ENCODE assay signal across 20 cellular contexts in the genomic region with DNA sequence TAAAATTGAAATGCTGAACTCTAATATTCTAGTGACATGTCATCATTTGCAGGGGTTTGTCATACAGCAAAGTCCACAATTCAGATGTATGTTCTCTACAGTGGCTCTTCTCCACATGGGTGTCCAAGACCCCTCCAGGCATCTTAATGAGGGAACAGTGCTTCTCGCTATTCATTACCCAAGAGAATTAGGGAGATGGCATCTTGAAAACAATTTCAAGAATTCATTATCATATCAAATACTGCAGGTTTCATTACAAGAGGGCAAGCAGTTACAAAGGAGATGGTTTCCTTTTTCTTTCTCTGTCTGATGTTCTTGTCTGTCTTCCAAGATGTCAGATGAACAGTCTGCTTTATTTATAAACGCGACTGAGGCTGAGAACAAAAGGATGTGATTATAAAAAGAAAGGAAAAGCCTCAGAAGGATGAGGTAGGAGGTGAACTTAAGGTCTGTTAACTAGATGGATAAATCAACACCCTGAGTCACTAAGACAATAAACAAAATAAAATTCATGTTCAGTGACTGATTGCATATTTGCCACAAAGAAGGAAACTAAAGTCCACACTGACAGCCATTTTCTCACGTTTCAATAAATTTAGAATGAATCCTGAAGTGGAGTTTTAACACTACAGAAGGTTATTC.
DNase-seq lines count a peak whose midpoint lies in the region; ATAC-seq, FAIRE-seq and TF ChIP-seq lines count a peak whose summit lies in the region.
"Had no signal": no experiment of that assay in that cellular context is flagged by ENCODE, and none has a peak within 500 bp of the region (broad histone marks: within the 10 kb centered on the region; RNA-seq: fewer than 3 reads in every experiment).

No MANE protein-coding gene starts in this region.

- H3K27me3 Mint-ChIP-seq in WTC11 (ENCODE audit: low read depth) = no peaks in the 10 kb centered on the region
- H3K27me3 Mint-ChIP-seq: effector memory CD8-positive, alpha-beta T cell had no signal

- no peak overlapping the region for H3K4me3 Mint-ChIP-seq in WTC11
- H3K4me3 Mint-ChIP-seq: effector memory CD8-positive, alpha-beta T cell; immature natural killer cell had no signal

- no peaks in the 10 kb centered on the region for H3K36me3 Mint-ChIP-seq in WTC11

- H3K4me1 Mint-ChIP-seq in WTC11 = peaks cover 14% of the 10 kb centered on the region

- TF ChIP-seq CTCF in WTC11 (IDR thresholded peaks at IDR 0.05) = no peak
- no peak for TF ChIP-seq CTCF in fibroblast of mammary gland (conservative IDR thresholded peaks at IDR 0.05; ENCODE audit: control insufficient read depth, insufficient read depth, low read depth, low read length)

- no peak overlapping the region for H3K4me3 ChIP-seq in fibroblast of mammary gland (ENCODE audit: control insufficient read depth, low read depth, low read length)
- H3K4me3 ChIP-seq: gastroesophageal sphincter, right lobe of liver had no signal

- CTCF ChIA-PET in WTC11 (lab: Charles Lee) = no interaction called here

- peak; percentile 51 for ATAC-seq in WTC11
- ATAC-seq in HG03159 (IDR thresholded peaks at IDR 0.05; ENCODE audit: unreplicated experiment) = no peak
- ATAC-seq: effector memory CD8-positive, alpha-beta T cell; gastroesophageal sphincter; right lobe of liver had no signal

- peaks cover 3% of the 10 kb centered on the region for H3K9me3 Mint-ChIP-seq in WTC11
- H3K9me3 Mint-ChIP-seq: effector memory CD8-positive, alpha-beta T cell; immature natural killer cell had no signal

- no peak for FAIRE-seq in frontal cortex (lab: Jason Lieb, UNC)

- POLR2A ChIA-PET in WTC11 (lab: Charles Lee) = no interaction called here

- DNase-seq in H4 (ENCODE audit: low spot score) = peak; percentile 45
- no peak for DNase-seq in WTC11 (ENCODE audit: low spot score)
- peak; percentile 26 for DNase-seq in fibroblast of mammary gland (ENCODE audit: low read depth)
- DNase-seq in renal cortical epithelial cell (ENCODE audit: low read depth) = peak; percentile 47
- no peak for DNase-seq in DMS114 treated with DMSO at 0.1 percent for 48 hours (lab: John Stamatoyannopoulos, UW; ENCODE audit: unreplicated experiment)
- no peak for DNase-seq in frontal cortex (ENCODE audit: low spot score in 2 of 2)
- DNase-seq: activated CD4-positive, CD25-positive, alpha-beta regulatory T cell treated with anti-CD3 and anti-CD28 coated beads, Interleukin-2, amount 50 U/mL, for 72 hours; activated CD8-positive, alpha-beta memory T cell treated with anti-CD3 and anti-CD28 coated beads, Interleukin-2, amount 50 U/mL, for 48 hours; activated naive CD4-positive, alpha-beta T cell treated with Interleukin-2 at 50 U/mL for 16 hours; effector memory CD8-positive, alpha-beta T cell; immature natural killer cell; NCI-H1436; NCI-H2227 treated with DMSO at 0.1 percent for 48 hours; NK-92 treated with Interleukin-12 subunit alpha and Interleukin-12 subunit beta, amount 100 ng/mL, for 24 hours; right lobe of liver; Right ventricle myocardium superior; stimulated activated CD4-positive, alpha-beta T cell treated with anti-CD3 and anti-CD28 coated beads, Interleukin-2, amount 100 ng/mL, for 48 hours; T-helper 2 cell had no signal

- H3K27ac Mint-ChIP-seq in WTC11 = no peak overlapping the region
- H3K27ac Mint-ChIP-seq: effector memory CD8-positive, alpha-beta T cell; immature natural killer cell had no signal

TF ChIP-seq in WTC11, 78 proteins besides CTCF, POLR2A, EP300 and RAD21:
- TF ChIP-seq, protein P1, sequence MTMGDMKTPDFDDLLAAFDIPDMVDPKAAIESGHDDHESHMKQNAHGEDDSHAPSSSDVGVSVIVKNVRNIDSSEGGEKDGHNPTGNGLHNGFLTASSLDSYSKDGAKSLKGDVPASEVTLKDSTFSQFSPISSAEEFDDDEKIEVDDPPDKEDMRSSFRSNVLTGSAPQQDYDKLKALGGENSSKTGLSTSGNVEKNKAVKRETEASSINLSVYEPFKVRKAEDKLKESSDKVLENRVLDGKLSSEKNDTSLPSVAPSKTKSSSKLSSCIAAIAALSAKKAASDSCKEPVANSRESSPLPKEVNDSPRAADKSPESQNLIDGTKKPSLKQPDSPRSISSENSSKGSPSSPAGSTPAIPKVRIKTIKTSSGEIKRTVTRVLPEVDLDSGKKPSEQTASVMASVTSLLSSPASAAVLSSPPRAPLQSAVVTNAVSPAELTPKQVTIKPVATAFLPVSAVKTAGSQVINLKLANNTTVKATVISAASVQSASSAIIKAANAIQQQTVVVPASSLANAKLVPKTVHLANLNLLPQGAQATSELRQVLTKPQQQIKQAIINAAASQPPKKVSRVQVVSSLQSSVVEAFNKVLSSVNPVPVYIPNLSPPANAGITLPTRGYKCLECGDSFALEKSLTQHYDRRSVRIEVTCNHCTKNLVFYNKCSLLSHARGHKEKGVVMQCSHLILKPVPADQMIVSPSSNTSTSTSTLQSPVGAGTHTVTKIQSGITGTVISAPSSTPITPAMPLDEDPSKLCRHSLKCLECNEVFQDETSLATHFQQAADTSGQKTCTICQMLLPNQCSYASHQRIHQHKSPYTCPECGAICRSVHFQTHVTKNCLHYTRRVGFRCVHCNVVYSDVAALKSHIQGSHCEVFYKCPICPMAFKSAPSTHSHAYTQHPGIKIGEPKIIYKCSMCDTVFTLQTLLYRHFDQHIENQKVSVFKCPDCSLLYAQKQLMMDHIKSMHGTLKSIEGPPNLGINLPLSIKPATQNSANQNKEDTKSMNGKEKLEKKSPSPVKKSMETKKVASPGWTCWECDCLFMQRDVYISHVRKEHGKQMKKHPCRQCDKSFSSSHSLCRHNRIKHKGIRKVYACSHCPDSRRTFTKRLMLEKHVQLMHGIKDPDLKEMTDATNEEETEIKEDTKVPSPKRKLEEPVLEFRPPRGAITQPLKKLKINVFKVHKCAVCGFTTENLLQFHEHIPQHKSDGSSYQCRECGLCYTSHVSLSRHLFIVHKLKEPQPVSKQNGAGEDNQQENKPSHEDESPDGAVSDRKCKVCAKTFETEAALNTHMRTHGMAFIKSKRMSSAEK (CRISPR knock-in tag; IDR thresholded peaks at IDR 0.05; ENCODE audit: borderline replicate concordance) = no peak
- TF ChIP-seq EMX1 (CRISPR knock-in tag; IDR thresholded peaks at IDR 0.05) = no peak
- TF ChIP-seq, protein P2, sequence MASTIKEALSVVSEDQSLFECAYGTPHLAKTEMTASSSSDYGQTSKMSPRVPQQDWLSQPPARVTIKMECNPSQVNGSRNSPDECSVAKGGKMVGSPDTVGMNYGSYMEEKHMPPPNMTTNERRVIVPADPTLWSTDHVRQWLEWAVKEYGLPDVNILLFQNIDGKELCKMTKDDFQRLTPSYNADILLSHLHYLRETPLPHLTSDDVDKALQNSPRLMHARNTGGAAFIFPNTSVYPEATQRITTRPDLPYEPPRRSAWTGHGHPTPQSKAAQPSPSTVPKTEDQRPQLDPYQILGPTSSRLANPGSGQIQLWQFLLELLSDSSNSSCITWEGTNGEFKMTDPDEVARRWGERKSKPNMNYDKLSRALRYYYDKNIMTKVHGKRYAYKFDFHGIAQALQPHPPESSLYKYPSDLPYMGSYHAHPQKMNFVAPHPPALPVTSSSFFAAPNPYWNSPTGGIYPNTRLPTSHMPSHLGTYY (CRISPR knock-in tag; IDR thresholded peaks at IDR 0.05) = no peak
- no peak for TF ChIP-seq GRHL2 (CRISPR knock-in tag; IDR thresholded peaks at IDR 0.05; ENCODE audit: insufficient replicate concordance, severe bottlenecking)
- TF ChIP-seq ZNF121 (CRISPR knock-in tag; IDR thresholded peaks at IDR 0.05) = no peak
- TF ChIP-seq GABPB1 (CRISPR knock-in tag; IDR thresholded peaks at IDR 0.05) = no peak
- TF ChIP-seq, protein P3, sequence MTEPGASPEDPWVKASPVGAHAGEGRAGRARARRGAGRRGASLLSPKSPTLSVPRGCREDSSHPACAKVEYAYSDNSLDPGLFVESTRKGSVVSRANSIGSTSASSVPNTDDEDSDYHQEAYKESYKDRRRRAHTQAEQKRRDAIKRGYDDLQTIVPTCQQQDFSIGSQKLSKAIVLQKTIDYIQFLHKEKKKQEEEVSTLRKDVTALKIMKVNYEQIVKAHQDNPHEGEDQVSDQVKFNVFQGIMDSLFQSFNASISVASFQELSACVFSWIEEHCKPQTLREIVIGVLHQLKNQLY (CRISPR knock-in tag; IDR thresholded peaks at IDR 0.05) = no peak
- TF ChIP-seq, protein P4, sequence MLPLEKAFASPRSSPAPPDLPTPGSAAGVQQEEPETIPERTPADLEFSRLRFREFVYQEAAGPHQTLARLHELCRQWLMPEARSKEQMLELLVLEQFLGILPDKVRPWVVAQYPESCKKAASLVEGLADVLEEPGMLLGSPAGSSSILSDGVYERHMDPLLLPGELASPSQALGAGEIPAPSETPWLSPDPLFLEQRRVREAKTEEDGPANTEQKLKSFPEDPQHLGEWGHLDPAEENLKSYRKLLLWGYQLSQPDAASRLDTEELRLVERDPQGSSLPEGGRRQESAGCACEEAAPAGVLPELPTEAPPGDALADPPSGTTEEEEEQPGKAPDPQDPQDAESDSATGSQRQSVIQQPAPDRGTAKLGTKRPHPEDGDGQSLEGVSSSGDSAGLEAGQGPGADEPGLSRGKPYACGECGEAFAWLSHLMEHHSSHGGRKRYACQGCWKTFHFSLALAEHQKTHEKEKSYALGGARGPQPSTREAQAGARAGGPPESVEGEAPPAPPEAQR (CRISPR knock-in tag; IDR thresholded peaks at IDR 0.05) = no peak
- TF ChIP-seq ZBTB21 (CRISPR knock-in tag; IDR thresholded peaks at IDR 0.05; ENCODE audit: borderline replicate concordance) = no peak
- TF ChIP-seq SMAD4 (CRISPR knock-in tag; IDR thresholded peaks at IDR 0.05) = no peak
- TF ChIP-seq, protein P5, sequence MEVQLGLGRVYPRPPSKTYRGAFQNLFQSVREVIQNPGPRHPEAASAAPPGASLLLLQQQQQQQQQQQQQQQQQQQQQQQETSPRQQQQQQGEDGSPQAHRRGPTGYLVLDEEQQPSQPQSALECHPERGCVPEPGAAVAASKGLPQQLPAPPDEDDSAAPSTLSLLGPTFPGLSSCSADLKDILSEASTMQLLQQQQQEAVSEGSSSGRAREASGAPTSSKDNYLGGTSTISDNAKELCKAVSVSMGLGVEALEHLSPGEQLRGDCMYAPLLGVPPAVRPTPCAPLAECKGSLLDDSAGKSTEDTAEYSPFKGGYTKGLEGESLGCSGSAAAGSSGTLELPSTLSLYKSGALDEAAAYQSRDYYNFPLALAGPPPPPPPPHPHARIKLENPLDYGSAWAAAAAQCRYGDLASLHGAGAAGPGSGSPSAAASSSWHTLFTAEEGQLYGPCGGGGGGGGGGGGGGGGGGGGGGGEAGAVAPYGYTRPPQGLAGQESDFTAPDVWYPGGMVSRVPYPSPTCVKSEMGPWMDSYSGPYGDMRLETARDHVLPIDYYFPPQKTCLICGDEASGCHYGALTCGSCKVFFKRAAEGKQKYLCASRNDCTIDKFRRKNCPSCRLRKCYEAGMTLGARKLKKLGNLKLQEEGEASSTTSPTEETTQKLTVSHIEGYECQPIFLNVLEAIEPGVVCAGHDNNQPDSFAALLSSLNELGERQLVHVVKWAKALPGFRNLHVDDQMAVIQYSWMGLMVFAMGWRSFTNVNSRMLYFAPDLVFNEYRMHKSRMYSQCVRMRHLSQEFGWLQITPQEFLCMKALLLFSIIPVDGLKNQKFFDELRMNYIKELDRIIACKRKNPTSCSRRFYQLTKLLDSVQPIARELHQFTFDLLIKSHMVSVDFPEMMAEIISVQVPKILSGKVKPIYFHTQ (CRISPR knock-in tag; IDR thresholded peaks at IDR 0.05) = no peak
- no peak for TF ChIP-seq OVOL2 (CRISPR knock-in tag; IDR thresholded peaks at IDR 0.05; ENCODE audit: borderline replicate concordance)

Comparison
In these comparisons a context has a peak if more than half of its experiments do, and no peak if none do; other contexts are left out.
1. DNase-seq: peak in H4 (single experiment), fibroblast of mammary gland (single experiment) and renal cortical epithelial cell (single experiment); none in WTC11 (single experiment), DMS114 treated with DMSO at 0.1 percent for 48 hours (single experiment) and frontal cortex (0 of 2).